Comparison of ENCODE assay signal across 1 cellular context in genomic region chr11:102279641-102280170, GRCh38.
TF ChIP-seq lines count a peak whose summit lies in the region.

No MANE protein-coding gene starts in this region.

TF ChIP-seq in GM23338, 12 proteins besides CTCF, POLR2A, EP300 and RAD21 (continued from another document):
- no peak for TF ChIP-seq REST (IDR thresholded peaks at IDR 0.05; ENCODE audit: unreplicated experiment)
- no peak for TF ChIP-seq POLR2AphosphoS5 (IDR thresholded peaks at IDR 0.05; ENCODE audit: low read depth)
- TF ChIP-seq CREB1 (CRISPR knock-in tag; IDR thresholded peaks at IDR 0.05; ENCODE audit: low read depth), result no peak
- TF ChIP-seq ZNF462 (CRISPR knock-in tag; IDR thresholded peaks at IDR 0.05), result no peak
- TF ChIP-seq NANOG (IDR thresholded peaks at IDR 0.05; ENCODE audit: borderline replicate concordance), result no peak
- no peak for TF ChIP-seq ETS1 (IDR thresholded peaks at IDR 0.05)
- TF ChIP-seq JUNB (IDR thresholded peaks at IDR 0.05; ENCODE audit: unreplicated experiment), result no peak
- no peak for TF ChIP-seq ZNF114 (CRISPR knock-in tag; IDR thresholded peaks at IDR 0.05)
- no peak for TF ChIP-seq EZH2phosphoT487 (IDR thresholded peaks at IDR 0.05; ENCODE audit: unreplicated experiment)
- TF ChIP-seq EZH2 (IDR thresholded peaks at IDR 0.05; ENCODE audit: low read depth, unreplicated experiment), result no peak
